ENCODE assay signal across 1 cellular context in genomic region chr17:78411241-78411855, GRCh38.
TF ChIP-seq lines count a peak whose summit lies in the region.

No MANE protein-coding gene starts in this region.

TF ChIP-seq in WTC11, 78 proteins besides CTCF, POLR2A, EP300 and RAD21 (continued from another document):
- no peak for TF ChIP-seq ELF4 (CRISPR knock-in tag; IDR thresholded peaks at IDR 0.05; ENCODE audit: low read depth)
- TF ChIP-seq CREB1 (CRISPR knock-in tag; IDR thresholded peaks at IDR 0.05): no peak
- no peak for TF ChIP-seq GTF2I (CRISPR knock-in tag; conservative IDR thresholded peaks at IDR 0.05)
- TF ChIP-seq USF1 (CRISPR knock-in tag; IDR thresholded peaks at IDR 0.05): no peak
